Comparison of ENCODE assay signal across 24 cellular contexts in genomic region chr10:96317067-96317833, GRCh38. TPM values are rescaled to one million over a fixed set of nuclear protein-coding genes. Genes with fewer than 3 reads are reported as not detected.
"Had no signal": no experiment of that assay in that cellular context is flagged by ENCODE, and none has a peak within 500 bp of the region (broad histone marks: within the 10 kb centered on the region; RNA-seq: fewer than 3 reads in every experiment).

No MANE protein-coding gene starts in this region.

- H3K36me3 ChIP-seq: adrenal gland, esophagus muscularis mucosa, heart right ventricle, tibial nerve had no signal

- H3K27ac ChIP-seq: adrenal gland, esophagus muscularis mucosa, heart right ventricle, tibial nerve, VCaP had no signal

- H3K27me3 ChIP-seq: esophagus muscularis mucosa had no signal

- H3K4me1 ChIP-seq: adrenal gland, esophagus muscularis mucosa, heart right ventricle, tibial nerve had no signal

- H3K9me3 ChIP-seq: adrenal gland, esophagus muscularis mucosa, heart right ventricle, tibial nerve had no signal

- FAIRE-seq: endothelial cell of umbilical vein, urothelium cell line had no signal

- DNase-seq: activated CD4-positive, CD25-positive, alpha-beta regulatory T cell treated with anti-CD3 and anti-CD28 coated beads, Interleukin-2, amount 50 U/mL, for 72 hours; activated CD8-positive, alpha-beta memory T cell treated with anti-CD3 and anti-CD28 coated beads for 24 hours; activated CD8-positive, alpha-beta memory T cell treated with anti-CD3 and anti-CD28 coated beads, Interleukin-2, amount 50 U/mL, for 48 hours; activated gamma-delta T cell; activated T-cell treated with anti-CD3 and anti-CD28 coated beads, Interleukin-2, amount 50 U/mL, for 72 hours; adrenal gland; effector CD8-positive, alpha-beta T cell; heart right ventricle; kidney glomerular epithelial cell; left ventricle myocardium superior; stimulated activated CD4-positive, alpha-beta T cell treated with anti-CD3 and anti-CD28 coated beads, Interleukin-2, amount 100 ng/mL, for 24 hours had no signal

- ATAC-seq: activated naive CD4-positive, alpha-beta T cell treated with anti-CD3 and anti-CD28 coated beads, Interleukin-2, amount 50 U/mL, for 72 hours; activated T-cell treated with anti-CD3 and anti-CD28 coated beads, Interleukin-2, amount 50 U/mL, for 72 hours; heart right ventricle; left ventricle myocardium superior had no signal

- H3K4me3 ChIP-seq: adrenal gland, esophagus muscularis mucosa, heart right ventricle, tibial nerve had no signal

RNA-seq across cellular contexts. Expression of gene DNTT, which starts 13.0 kb away (rescaled TPM):
- total RNA-seq: activated T-cell treated with anti-CD3 and anti-CD28 coated beads, Interleukin-2, amount 50 U/mL, for 72 hours; adrenal gland; bronchial epithelial cell; chondrocyte; endothelial cell of umbilical vein; esophagus muscularis mucosa; heart right ventricle; left ventricle myocardium superior; neural crest cell; osteoblast; progenitor cell of endocrine pancreas; skeletal muscle tissue; tibial nerve had no signal
- polyA plus RNA-seq: adrenal gland, endothelial cell of umbilical vein, heart right ventricle had no signal

RNA-seq across cellular contexts. Expression of gene OPALIN, which starts 41.6 kb away (rescaled TPM):
- total RNA-seq: activated naive CD4-positive, alpha-beta T cell treated with anti-CD3 and anti-CD28 coated beads, Interleukin-2, amount 50 U/mL, for 72 hours; activated T-cell treated with anti-CD3 and anti-CD28 coated beads, Interleukin-2, amount 50 U/mL, for 72 hours; adrenal gland; bronchial epithelial cell; chondrocyte; endothelial cell of umbilical vein; esophagus muscularis mucosa; heart right ventricle; left ventricle myocardium superior; mononuclear cell; neural crest cell; osteoblast; progenitor cell of endocrine pancreas; skeletal muscle tissue; tibial nerve had no signal
- polyA plus RNA-seq: adrenal gland, endothelial cell of umbilical vein, heart right ventricle had no signal

RNA-seq across cellular contexts. Expression of gene BLNK, which starts 45.9 kb away (rescaled TPM):
- total RNA-seq: activated naive CD4-positive, alpha-beta T cell treated with anti-CD3 and anti-CD28 coated beads, Interleukin-2, amount 50 U/mL, for 72 hours; chondrocyte; endothelial cell of umbilical vein; neural crest cell had no signal
- polyA plus RNA-seq: endothelial cell of umbilical vein had no signal
